In genomic region chr3:24088782-24089181, GRCh38 we compare ENCODE assay signal across 8 cellular contexts.
DNase-seq lines count a peak whose midpoint lies in the region; ATAC-seq and TF ChIP-seq lines count a peak whose summit lies in the region.

No MANE protein-coding gene starts in this region.

- intact Hi-C loops in esophagus muscularis mucosa (cut with DNase I), result no loop called here

- in situ Hi-C loops in astrocyte of the spinal cord (cut with HindIII; ENCODE audit: low sequenced_read_pairs), result no loop called here

- H3K36me3 Mint-ChIP-seq in T-helper 17 cell (ENCODE audit: low read depth), result no peaks in the 10 kb centered on the region
- H3K36me3 Mint-ChIP-seq in natural killer cell treated with Interleukin-12 subunit alpha and Interleukin-12 subunit beta and Interleukin-15 and Interleukin-18, amount 100 ng/mL, for 72 hours, result no peaks in the 10 kb centered on the region

- peak; percentile 39 for DNase-seq in SIG-M5 treated with dmso at 0.1 percent for 504 hours (lab: John Stamatoyannopoulos, UW; ENCODE audit: unreplicated experiment)
- no peak for DNase-seq in SIG-M5 (lab: John Stamatoyannopoulos, UW)
- peak; percentile 8 for DNase-seq in astrocyte of the spinal cord (ENCODE audit: low read depth, low spot score)
- no peak for DNase-seq in retinal pigment epithelial cell (ENCODE audit: low read depth)
- no peak for DNase-seq in esophagus muscularis mucosa (ENCODE audit: extremely low spot score)
- no peak for DNase-seq in T-helper 17 cell
- DNase-seq in natural killer cell treated with Interleukin-12 subunit alpha and Interleukin-12 subunit beta and Interleukin-15 and Interleukin-18, amount 100 ng/mL, for 72 hours (ENCODE audit: low spot score), result no peak

- no peak overlapping the region for H3K27ac ChIP-seq in esophagus muscularis mucosa (replicated peaks in 1 of 4)

- H3K27me3 Mint-ChIP-seq in T-helper 17 cell, result no peaks in the 10 kb centered on the region
- H3K27me3 Mint-ChIP-seq in natural killer cell treated with Interleukin-12 subunit alpha and Interleukin-12 subunit beta and Interleukin-15 and Interleukin-18, amount 100 ng/mL, for 72 hours, result no peaks in the 10 kb centered on the region

- H3K4me3 Mint-ChIP-seq in T-helper 17 cell, result no peak overlapping the region
- H3K4me3 Mint-ChIP-seq in natural killer cell treated with Interleukin-12 subunit alpha and Interleukin-12 subunit beta and Interleukin-15 and Interleukin-18, amount 100 ng/mL, for 72 hours, result no peak overlapping the region

- no peaks in the 10 kb centered on the region for H3K4me1 ChIP-seq in esophagus muscularis mucosa

- H3K9me3 ChIP-seq in esophagus muscularis mucosa (no peaks in the 10 kb centered on the region), T-helper 17 cell (ENCODE audit: control insufficient read depth, low read length, poor library complexity, severe bottlenecking) (no peaks in the 10 kb centered on the region)

- H3K4me3 ChIP-seq in astrocyte of the spinal cord (ENCODE audit: low read depth, low read length), result no peak overlapping the region
- no peak overlapping the region for H3K4me3 ChIP-seq in retinal pigment epithelial cell (ENCODE audit: low read length)
- H3K4me3 ChIP-seq in esophagus muscularis mucosa, result no peak overlapping the region

- TF ChIP-seq EP300 in esophagus muscularis mucosa (IDR thresholded peaks at IDR 0.05), result no peak

- no peaks in the 10 kb centered on the region for H3K9me3 Mint-ChIP-seq in natural killer cell treated with Interleukin-12 subunit alpha and Interleukin-12 subunit beta and Interleukin-15 and Interleukin-18, amount 100 ng/mL, for 72 hours

- 69% methylated on average over 2 of the region's 2 CpGs for WGBS in esophagus muscularis mucosa

- peak; percentile 54 for TF ChIP-seq CTCF in astrocyte of the spinal cord (IDR thresholded peaks at IDR 0.05; ENCODE audit: low read depth, low read length)
- peak; percentile 55 for TF ChIP-seq CTCF in retinal pigment epithelial cell (conservative IDR thresholded peaks at IDR 0.05; ENCODE audit: low read depth, low read length)
- peak in 1 of 3 experiments; percentile 36 for TF ChIP-seq CTCF in esophagus muscularis mucosa (IDR thresholded peaks at IDR 0.05)

- H3K4me1 Mint-ChIP-seq in T-helper 17 cell, result no peaks in the 10 kb centered on the region
- H3K4me1 Mint-ChIP-seq in natural killer cell treated with Interleukin-12 subunit alpha and Interleukin-12 subunit beta and Interleukin-15 and Interleukin-18, amount 100 ng/mL, for 72 hours (ENCODE audit: low read depth in 2 of 2), result no peaks in the 10 kb centered on the region

- peak; percentile 61 for ATAC-seq in HG03378 (IDR thresholded peaks at IDR 0.05; ENCODE audit: unreplicated experiment)
- no peak for ATAC-seq in T-helper 17 cell
- no peak for ATAC-seq in natural killer cell treated with Interleukin-12 subunit alpha and Interleukin-12 subunit beta and Interleukin-15 and Interleukin-18, amount 100 ng/mL, for 72 hours

- TF ChIP-seq POLR2A in esophagus muscularis mucosa (IDR thresholded peaks at IDR 0.05; ENCODE audit: low read depth), result no peak

- H3K27me3 ChIP-seq in esophagus muscularis mucosa, result no peaks in the 10 kb centered on the region

- H3K27ac Mint-ChIP-seq in T-helper 17 cell, result no peak overlapping the region
- no peak overlapping the region for H3K27ac Mint-ChIP-seq in natural killer cell treated with Interleukin-12 subunit alpha and Interleukin-12 subunit beta and Interleukin-15 and Interleukin-18, amount 100 ng/mL, for 72 hours

- no peaks in the 10 kb centered on the region for H3K36me3 ChIP-seq in esophagus muscularis mucosa

Comparison
In these comparisons a context has a peak if more than half of its experiments do, and no peak if none do; other contexts are left out.
1. DNase-seq: peak in SIG-M5 treated with dmso at 0.1 percent for 504 hours (single experiment) and astrocyte of the spinal cord (single experiment); none in SIG-M5 (single experiment), retinal pigment epithelial cell (single experiment), esophagus muscularis mucosa (single experiment), T-helper 17 cell (0 of 3) and natural killer cell treated with Interleukin-12 subunit alpha and Interleukin-12 subunit beta and Interleukin-15 and Interleukin-18, amount 100 ng/mL, for 72 hours (single experiment).